In the genomic region with DNA sequence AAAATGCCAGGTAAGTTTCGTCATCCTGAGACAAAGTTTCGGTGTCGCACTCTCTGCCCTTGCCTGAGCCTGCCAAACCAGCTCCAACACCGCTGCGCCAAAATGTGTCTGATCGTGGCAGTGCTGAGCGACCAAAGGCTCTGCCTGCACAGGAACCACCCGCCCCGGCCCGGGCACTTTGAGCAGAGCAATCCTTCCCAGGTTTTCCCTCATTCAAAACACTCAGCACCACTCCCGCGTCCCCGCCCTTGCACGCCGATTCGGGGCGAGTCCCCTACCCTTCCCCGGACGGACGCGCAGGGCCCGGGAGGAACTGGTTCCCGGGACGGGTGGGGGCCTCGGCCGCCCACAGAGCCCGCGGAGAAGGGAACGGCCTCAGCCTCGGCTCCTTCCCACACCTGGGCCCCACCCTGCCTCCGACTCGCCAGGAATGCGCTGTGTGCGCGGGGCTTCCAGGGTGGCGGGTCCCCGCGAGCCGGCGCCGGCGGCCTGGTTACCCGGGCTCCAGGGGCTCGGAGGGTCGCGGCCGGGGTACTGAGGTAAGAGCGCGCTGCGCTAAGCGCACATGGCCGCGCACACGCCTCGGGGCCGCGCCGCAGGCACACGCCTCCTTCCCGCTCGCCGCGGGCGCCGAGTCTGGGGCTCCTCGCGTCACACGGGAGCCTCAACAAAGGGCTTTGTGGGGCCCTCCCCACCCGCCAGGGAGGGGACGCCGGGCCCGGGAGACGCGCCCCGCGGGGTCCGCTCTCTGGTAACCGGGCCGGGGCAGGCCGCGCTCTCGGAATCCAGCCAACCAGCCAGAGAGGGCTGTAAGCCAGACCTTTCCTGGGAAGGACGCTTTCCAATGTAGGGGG, we compare ENCODE assay signal across 1 cellular context.
A peak's percentile ranks its signal among the peaks of the same experiment; 100 is the strongest.
TF ChIP-seq lines count a peak whose summit lies in the region.

Gene C4orf36, minus strand, starts transcription at position 638 of the 854 bp plus-strand sequence. CDS start 902 bp downstream, outside the sequence.

TF ChIP-seq in HepG2, 621 proteins besides CTCF, POLR2A, EP300 and RAD21 (continued from another document and continues in another):
- TF ChIP-seq, protein P1, sequence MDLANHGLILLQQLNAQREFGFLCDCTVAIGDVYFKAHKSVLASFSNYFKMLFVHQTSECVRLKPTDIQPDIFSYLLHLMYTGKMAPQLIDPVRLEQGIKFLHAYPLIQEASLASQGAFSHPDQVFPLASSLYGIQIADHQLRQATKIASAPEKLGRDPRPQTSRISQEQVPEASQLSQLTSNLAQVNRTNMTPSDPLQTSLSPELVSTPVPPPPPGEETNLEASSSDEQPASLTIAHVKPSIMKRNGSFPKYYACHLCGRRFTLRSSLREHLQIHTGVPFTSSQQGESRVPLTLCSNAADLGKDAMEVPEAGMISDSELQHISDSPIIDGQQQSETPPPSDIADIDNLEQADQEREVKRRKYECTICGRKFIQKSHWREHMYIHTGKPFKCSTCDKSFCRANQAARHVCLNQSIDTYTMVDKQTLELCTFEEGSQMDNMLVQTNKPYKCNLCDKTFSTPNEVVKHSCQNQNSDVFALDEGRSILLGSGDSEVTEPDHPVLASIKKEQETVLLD (CRISPR knock-in tag; IDR thresholded peaks at IDR 0.05; ENCODE audit: low read depth) = no peak
- TF ChIP-seq ZBTB1 (CRISPR knock-in tag; IDR thresholded peaks at IDR 0.05; ENCODE audit: borderline replicate concordance) = no peak
- no peak for TF ChIP-seq SMYD3 (CRISPR knock-in tag; IDR thresholded peaks at IDR 0.05)
- TF ChIP-seq KDM2A (CRISPR knock-in tag; IDR thresholded peaks at IDR 0.05; ENCODE audit: borderline replicate concordance, low read depth) = peak; percentile 68
- TF ChIP-seq, protein P2, sequence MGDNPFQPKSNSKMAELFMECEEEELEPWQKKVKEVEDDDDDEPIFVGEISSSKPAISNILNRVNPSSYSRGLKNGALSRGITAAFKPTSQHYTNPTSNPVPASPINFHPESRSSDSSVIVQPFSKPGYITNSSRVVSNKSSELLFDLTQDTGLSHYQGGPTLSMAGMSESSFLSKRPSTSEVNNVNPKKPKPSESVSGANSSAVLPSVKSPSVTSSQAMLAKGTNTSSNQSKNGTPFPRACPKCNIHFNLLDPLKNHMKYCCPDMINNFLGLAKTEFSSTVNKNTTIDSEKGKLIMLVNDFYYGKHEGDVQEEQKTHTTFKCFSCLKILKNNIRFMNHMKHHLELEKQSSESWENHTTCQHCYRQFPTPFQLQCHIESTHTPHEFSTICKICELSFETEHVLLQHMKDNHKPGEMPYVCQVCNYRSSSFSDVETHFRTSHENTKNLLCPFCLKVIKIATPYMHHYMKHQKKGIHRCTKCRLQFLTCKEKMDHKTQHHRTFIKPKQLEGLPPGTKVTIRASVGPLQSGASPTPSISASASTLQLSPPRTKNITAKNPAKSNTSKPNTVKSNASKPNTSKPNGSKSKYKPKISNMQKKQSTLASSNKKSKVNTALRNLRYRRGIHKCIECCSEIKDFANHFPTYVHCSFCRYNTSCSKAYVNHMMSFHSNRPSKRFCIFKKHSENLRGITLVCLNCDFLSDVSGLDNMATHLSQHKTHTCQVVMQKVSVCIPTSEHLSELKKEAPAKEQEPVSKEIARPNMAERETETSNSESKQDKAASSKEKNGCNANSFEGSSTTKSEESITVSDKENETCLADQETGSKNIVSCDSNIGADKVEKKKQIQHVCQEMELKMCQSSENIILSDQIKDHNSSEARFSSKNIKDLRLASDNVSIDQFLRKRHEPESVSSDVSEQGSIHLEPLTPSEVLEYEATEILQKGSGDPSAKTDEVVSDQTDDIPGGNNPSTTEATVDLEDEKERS (CRISPR knock-in tag; IDR thresholded peaks at IDR 0.05) = no peak
- TF ChIP-seq KLF12 (CRISPR knock-in tag; IDR thresholded peaks at IDR 0.05; ENCODE audit: borderline replicate concordance) = no peak
- no peak for TF ChIP-seq ETS1 (CRISPR knock-in tag; IDR thresholded peaks at IDR 0.05)
- TF ChIP-seq ZBTB43 (CRISPR knock-in tag; conservative IDR thresholded peaks at IDR 0.05) = no peak
- TF ChIP-seq ZSCAN9 (CRISPR knock-in tag; IDR thresholded peaks at IDR 0.05; ENCODE audit: borderline replicate concordance) = no peak
- TF ChIP-seq, protein P3, sequence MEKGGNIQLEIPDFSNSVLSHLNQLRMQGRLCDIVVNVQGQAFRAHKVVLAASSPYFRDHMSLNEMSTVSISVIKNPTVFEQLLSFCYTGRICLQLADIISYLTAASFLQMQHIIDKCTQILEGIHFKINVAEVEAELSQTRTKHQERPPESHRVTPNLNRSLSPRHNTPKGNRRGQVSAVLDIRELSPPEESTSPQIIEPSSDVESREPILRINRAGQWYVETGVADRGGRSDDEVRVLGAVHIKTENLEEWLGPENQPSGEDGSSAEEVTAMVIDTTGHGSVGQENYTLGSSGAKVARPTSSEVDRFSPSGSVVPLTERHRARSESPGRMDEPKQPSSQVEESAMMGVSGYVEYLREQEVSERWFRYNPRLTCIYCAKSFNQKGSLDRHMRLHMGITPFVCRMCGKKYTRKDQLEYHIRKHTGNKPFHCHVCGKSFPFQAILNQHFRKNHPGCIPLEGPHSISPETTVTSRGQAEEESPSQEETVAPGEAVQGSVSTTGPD (CRISPR knock-in tag; IDR thresholded peaks at IDR 0.05) = 0 out of 2 replicates have a peak, but pooled peaks have one; percentile 59
- TF ChIP-seq ZNF138 (CRISPR knock-in tag; IDR thresholded peaks at IDR 0.05; ENCODE audit: low read depth) = 0 out of 2 replicates have a peak, but pooled peaks have one; percentile 46
- TF ChIP-seq ZNF235 (CRISPR knock-in tag; IDR thresholded peaks at IDR 0.05; ENCODE audit: borderline replicate concordance) = peak; percentile 50; the same call in 1 of the 2 replicates
- TF ChIP-seq, protein P4, sequence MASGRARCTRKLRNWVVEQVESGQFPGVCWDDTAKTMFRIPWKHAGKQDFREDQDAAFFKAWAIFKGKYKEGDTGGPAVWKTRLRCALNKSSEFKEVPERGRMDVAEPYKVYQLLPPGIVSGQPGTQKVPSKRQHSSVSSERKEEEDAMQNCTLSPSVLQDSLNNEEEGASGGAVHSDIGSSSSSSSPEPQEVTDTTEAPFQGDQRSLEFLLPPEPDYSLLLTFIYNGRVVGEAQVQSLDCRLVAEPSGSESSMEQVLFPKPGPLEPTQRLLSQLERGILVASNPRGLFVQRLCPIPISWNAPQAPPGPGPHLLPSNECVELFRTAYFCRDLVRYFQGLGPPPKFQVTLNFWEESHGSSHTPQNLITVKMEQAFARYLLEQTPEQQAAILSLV (CRISPR knock-in tag; IDR thresholded peaks at IDR 0.05; ENCODE audit: borderline replicate concordance) = peak; percentile 81; the same call in 1 of the 2 replicates
- TF ChIP-seq RARA (CRISPR knock-in tag; IDR thresholded peaks at IDR 0.05) = no peak
- TF ChIP-seq HOXA9 (CRISPR knock-in tag; IDR thresholded peaks at IDR 0.05; ENCODE audit: borderline replicate concordance) = no peak
- no peak for TF ChIP-seq REL (CRISPR knock-in tag; conservative IDR thresholded peaks at IDR 0.05)
- TF ChIP-seq KAT2B (IDR thresholded peaks at IDR 0.05; ENCODE audit: borderline replicate concordance, low read depth, low read length) = no peak
- TF ChIP-seq ZNF670 (CRISPR knock-in tag; IDR thresholded peaks at IDR 0.05; ENCODE audit: borderline replicate concordance) = no peak; the same call in 1 of the 2 replicates
- no peak for TF ChIP-seq POLR2G (IDR thresholded peaks at IDR 0.05; ENCODE audit: low read depth, low read length)
- peak; percentile 35; the same call in 1 of the 2 replicates for TF ChIP-seq ZNF83 (CRISPR knock-in tag; IDR thresholded peaks at IDR 0.05; ENCODE audit: borderline replicate concordance)
- TF ChIP-seq ZNF451 (CRISPR knock-in tag; IDR thresholded peaks at IDR 0.05) = no peak; the same call in 1 of the 2 replicates
- no peak for TF ChIP-seq POGZ (CRISPR knock-in tag; IDR thresholded peaks at IDR 0.05)
- no peak for TF ChIP-seq CREB1 (IDR thresholded peaks at IDR 0.05)
- TF ChIP-seq CREB1 (CRISPR knock-in tag; IDR thresholded peaks at IDR 0.05) = no peak
- no peak for TF ChIP-seq ELF3 (CRISPR knock-in tag; IDR thresholded peaks at IDR 0.05)
- TF ChIP-seq ZNF264 (CRISPR knock-in tag; IDR thresholded peaks at IDR 0.05) = no peak
- TF ChIP-seq ZBTB40 (IDR thresholded peaks at IDR 0.05) = no peak
- TF ChIP-seq ZBTB40 (CRISPR knock-in tag; IDR thresholded peaks at IDR 0.05) = peak; percentile 57; the same call in 1 of the 2 replicates
- TF ChIP-seq AGO1 (IDR thresholded peaks at IDR 0.05; ENCODE audit: low read depth, low read length, poor library complexity, severe bottlenecking) = peak; percentile 21
- 0 out of 2 replicates have a peak, but pooled peaks have one; percentile 38 for TF ChIP-seq ZFP90 (CRISPR knock-in tag; IDR thresholded peaks at IDR 0.05; ENCODE audit: borderline replicate concordance)
- no peak for TF ChIP-seq TBL1XR1 (IDR thresholded peaks at IDR 0.05; ENCODE audit: borderline replicate concordance, low read length, partially characterized antibody)
- TF ChIP-seq ERF (CRISPR knock-in tag; IDR thresholded peaks at IDR 0.05) = no peak
- TF ChIP-seq ZNF720 (CRISPR knock-in tag; IDR thresholded peaks at IDR 0.05) = no peak
- no peak for TF ChIP-seq RBM22 (optimal IDR thresholded peaks at IDR 0.05; ENCODE audit: low read length)
- TF ChIP-seq TAF1 (CRISPR knock-in tag; IDR thresholded peaks at IDR 0.05) = peak; percentile 24; the same call in 1 of the 2 replicates
- 0 out of 2 replicates have a peak, but pooled peaks have one; percentile 28 for TF ChIP-seq ZNF468 (CRISPR knock-in tag; IDR thresholded peaks at IDR 0.05)
- no peak for TF ChIP-seq ZSCAN30 (CRISPR knock-in tag; IDR thresholded peaks at IDR 0.05)
- no peak for TF ChIP-seq ZNF121 (CRISPR knock-in tag; IDR thresholded peaks at IDR 0.05)
